ENCODE assay signal across 8 cellular contexts in the genomic region with DNA sequence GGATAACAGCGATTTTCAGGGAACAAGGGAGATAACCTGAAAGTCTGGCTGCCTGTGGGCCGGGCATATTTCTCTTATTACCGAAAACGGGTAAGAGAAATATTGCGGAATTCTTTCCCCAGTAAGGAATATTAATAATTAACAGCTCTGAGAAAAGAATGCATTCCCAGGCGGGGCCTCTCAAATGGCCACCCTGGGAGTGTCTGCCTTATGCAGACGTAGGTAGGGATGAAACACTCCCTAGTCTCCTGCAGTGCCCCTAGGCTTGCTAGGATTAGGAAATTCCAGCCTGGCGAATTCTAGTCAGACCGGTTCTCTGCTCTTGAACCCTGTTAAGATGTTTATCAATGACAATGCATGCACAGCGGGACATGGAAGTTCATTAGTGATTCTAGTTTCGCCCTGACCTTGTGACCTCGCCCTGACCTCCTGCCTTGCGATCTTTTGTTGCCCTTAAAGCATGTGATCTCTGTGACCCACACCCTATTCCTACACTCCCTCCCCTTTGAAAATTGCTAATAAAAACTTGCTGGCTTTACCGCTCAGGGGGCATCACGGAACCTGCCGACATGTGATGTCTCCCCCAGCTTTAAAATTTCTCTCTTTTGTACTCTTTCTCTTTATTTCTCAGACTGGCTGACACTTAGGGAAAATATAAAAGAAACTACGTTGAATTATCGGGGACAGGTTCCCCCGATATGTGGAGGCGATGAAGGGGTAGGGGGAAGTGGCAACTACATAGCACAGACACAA.
DNase-seq lines count a peak whose midpoint lies in the region; ATAC-seq, FAIRE-seq and TF ChIP-seq lines count a peak whose summit lies in the region.
"Not testable (repeated sequence)": the region's sequence is repeated elsewhere in the genome, so short reads cannot be mapped to it uniquely, and the experiment has no call there.

No MANE protein-coding gene starts in this region.

- not testable (repeated sequence) for H3K9me2 ChIP-seq in PC-9 (ENCODE audit: insufficient read depth)

- not testable (repeated sequence) for H3K36me3 Mint-ChIP-seq in H9 (ENCODE audit: insufficient read depth in 1 of 3, low read depth in 3 of 3); endodermal cell (ENCODE audit: low read depth); neural progenitor cell

- H2BK5ac ChIP-seq in H9 (ENCODE audit: insufficient read length, low read length): not testable (repeated sequence)

- H3K9me3 ChIP-seq in H9 (ENCODE audit: control insufficient read depth, low read depth, low read length); PC-9 (ENCODE audit: insufficient read depth, low read depth); endodermal cell (ENCODE audit: control insufficient read depth, low read length); HepG2 (ENCODE audit: low read length); neural progenitor cell (ENCODE audit: low read depth): not testable (repeated sequence)

- H3K27me3 Mint-ChIP-seq in H9 (ENCODE audit: low read depth); endodermal cell (ENCODE audit: insufficient read depth); neural progenitor cell (ENCODE audit: insufficient read depth, low read depth): not testable (repeated sequence)

- TF ChIP-seq POLR2A in HepG2 (IDR thresholded peaks at IDR 0.05; ENCODE audit: insufficient read depth in 1 of 2, low read depth in 2 of 2, low read length in 2 of 2): not testable (repeated sequence)

- H2BK15ac ChIP-seq in H9 (ENCODE audit: low read depth, low read length): not testable (repeated sequence)

- intact Hi-C loops in PC-9 (cut with micrococcal nuclease; ENCODE audit: unreplicated experiment); HepG2 (cut with micrococcal nuclease; ENCODE audit: unreplicated experiment): not testable (repeated sequence)

- TF ChIP-seq RAD21 in HepG2 (CRISPR knock-in tag; IDR thresholded peaks at IDR 0.05): not testable (repeated sequence)

- peak overlapping the region; percentile 29 for H4K5ac ChIP-seq in H9 (ENCODE audit: insufficient read length, low read depth, low read length)

- not testable (repeated sequence) for H3K79me2 ChIP-seq in H9 (ENCODE audit: insufficient read depth, low read length); PC-9 (ENCODE audit: low read depth); HepG2 (ENCODE audit: insufficient read depth, low read length); neural progenitor cell (ENCODE audit: low read depth)

- H2BK12ac ChIP-seq in H9 (ENCODE audit: insufficient read length, low read depth, low read length): peak overlapping the region; percentile 31

- H3K18ac ChIP-seq in H9 (ENCODE audit: insufficient read length, low read depth, low read length): peak overlapping the region; percentile 66

- not testable (repeated sequence) for TF ChIP-seq EP300 in HepG2 (IDR thresholded peaks at IDR 0.05; ENCODE audit: low read depth in 2 of 2, low read length in 2 of 2); HepG2 (CRISPR knock-in tag; IDR thresholded peaks at IDR 0.05; ENCODE audit: borderline replicate concordance)

- not testable (repeated sequence) for H3K36me3 ChIP-seq in PC-9 (ENCODE audit: low read depth); endodermal cell (ENCODE audit: control insufficient read depth, insufficient read depth, low read length); HepG2 (replicated peaks in 1 of 2; ENCODE audit: control insufficient read depth in 1 of 2, insufficient read depth in 2 of 2, low read length in 2 of 2); neural progenitor cell

- BruUV-seq in PC-9 (replicated peaks; lab: Mats Ljungman, UMichigan); HepG2 (replicated peaks; lab: Mats Ljungman, UMichigan): not testable (repeated sequence)

- DNase-seq in ACHN (peak; percentile 90), H9 (peak; percentile 87), LoVo (ENCODE audit: low spot score) (peak; percentile 30), PC-9 (peak; percentile 36 to 67), endodermal cell (peak; percentile 90), iPS DF 4.7 (ENCODE audit: extremely low read depth, low spot score) (peak; percentile 53), HepG2 (ENCODE audit: low spot score) (peak; percentile 75), neural progenitor cell (ENCODE audit: low spot score) (peak; percentile 35)

- H3K4me1 Mint-ChIP-seq in H9 (peaks cover 49 to 51% of the 10 kb centered on the region in 2 experiments), endodermal cell (peaks cover 49% of the 10 kb centered on the region), neural progenitor cell (peaks cover 50% of the 10 kb centered on the region)

- POLR2A ChIA-PET in PC-9 (lab: Charles Lee; ENCODE audit: unreplicated experiment); HepG2 (lab: Yijun Ruan, JAX): not testable (repeated sequence)

- H2BK20ac ChIP-seq in H9 (ENCODE audit: low read depth, low read length, poor library complexity, severe bottlenecking): not testable (repeated sequence)

- H3F3A ChIP-seq in PC-9 (ENCODE audit: insufficient read depth, low read depth); neural progenitor cell (ENCODE audit: low read depth): not testable (repeated sequence)

- not testable (repeated sequence) for H3K23me2 ChIP-seq in H9 (ENCODE audit: insufficient read length, low read depth, low read length, poor library complexity, severe bottlenecking)

- not testable (repeated sequence) for H3K56ac ChIP-seq in H9 (ENCODE audit: insufficient read length, low read depth, low read length)

- H3K27ac Mint-ChIP-seq in H9 (peak overlapping the region in 2 of 3 experiments; percentile 89 to 95; a peak in 5 of 7 replicates), endodermal cell (peak overlapping the region; percentile 97), neural progenitor cell (peak overlapping the region; percentile 74)

- not testable (repeated sequence) for H3K23ac ChIP-seq in H9 (ENCODE audit: insufficient read length, low read depth, low read length)

- not testable (repeated sequence) for H3K4ac ChIP-seq in H9 (ENCODE audit: low read depth, low read length)

- H3K79me1 ChIP-seq in H9 (ENCODE audit: insufficient read depth, low read depth, low read length, poor library complexity, severe bottlenecking): not testable (repeated sequence)

- not testable (repeated sequence) for H3K27me3 ChIP-seq in H9 (ENCODE audit: insufficient read depth, low read length); PC-9 (ENCODE audit: insufficient read depth, low read depth); endodermal cell (ENCODE audit: control insufficient read depth, insufficient read depth, low read length, poor library complexity, severe bottlenecking); HepG2 (ENCODE audit: control insufficient read depth in 1 of 2, insufficient read depth in 2 of 2, low read length in 2 of 2); neural progenitor cell

- ATAC-seq in HepG2: peak; percentile 80

- not testable (repeated sequence) for H3K4me1 ChIP-seq in H9 (ENCODE audit: insufficient read depth, low read length); PC-9 (replicated peaks; ENCODE audit: insufficient read depth); endodermal cell (ENCODE audit: control insufficient read depth, insufficient read depth, low read length); neural progenitor cell
- peaks cover 28% of the 10 kb centered on the region for H3K4me1 ChIP-seq in HepG2 (ENCODE audit: insufficient read depth, low read length)

- H4K8ac ChIP-seq in H9 (replicated peaks; ENCODE audit: insufficient read length, low read depth, low read length): not testable (repeated sequence)

- H4K91ac ChIP-seq in H9 (ENCODE audit: insufficient read length, low read depth, low read length): not testable (repeated sequence)

- H3K4me3 Mint-ChIP-seq in H9 (peak overlapping the region; percentile 50), endodermal cell (peak overlapping the region; percentile 35), neural progenitor cell (peak overlapping the region; percentile 67)

- H2BK120ac ChIP-seq in H9 (ENCODE audit: low read depth, low read length, poor library complexity, severe bottlenecking): not testable (repeated sequence)

- no CpG with 5 or more reads among the region's 20 CpGs for WGBS in H9 (ENCODE audit: extremely low coverage, insufficient read length, low lambda C conversion rate)
- 5 to 15% methylated on average over 9 to 18 of the region's 20 CpGs for WGBS in endodermal cell (ENCODE audit: insufficient coverage in 1 of 2, insufficient read length in 1 of 2), 2 experiments
- WGBS in HepG2 (ENCODE audit: low lambda C conversion rate): 66% methylated on average over 20 of the region's 20 CpGs

- H3K4me3 ChIP-seq in PC-9; HepG2 (replicated peaks in 1 of 3; ENCODE audit: insufficient read depth in 1 of 3, low read depth in 2 of 3, low read length in 3 of 3); neural progenitor cell: not testable (repeated sequence)
- peak overlapping the region; percentile 64 for H3K4me3 ChIP-seq in endodermal cell (ENCODE audit: low read length)

- not testable (repeated sequence) for H2AK5ac ChIP-seq in H9 (ENCODE audit: insufficient read length, low read length)

- H3K9me3 Mint-ChIP-seq in H9, endodermal cell, neural progenitor cell: not testable (repeated sequence)

- CTCF ChIA-PET in PC-9 (lab: Charles Lee); HepG2 (lab: Yijun Ruan, JAX; ENCODE audit: low intra/inter-chr PET ratio, low total read pairs): not testable (repeated sequence)

- not testable (repeated sequence) for H3T11ph ChIP-seq in H9 (ENCODE audit: low read length)

- H3K14ac ChIP-seq in H9 (ENCODE audit: insufficient read depth, low read length): not testable (repeated sequence)

- H4K20me1 ChIP-seq in H9 (ENCODE audit: control insufficient read depth, insufficient read depth, insufficient read length); PC-9 (ENCODE audit: insufficient read depth); HepG2 (ENCODE audit: insufficient read depth, low read length): not testable (repeated sequence)
- peaks cover 37% of the 10 kb centered on the region for H4K20me1 ChIP-seq in neural progenitor cell (ENCODE audit: low read depth)

- not testable (repeated sequence) for H3K27ac ChIP-seq in H9 (ENCODE audit: insufficient read length, low read depth, low read length); endodermal cell (ENCODE audit: low read depth, low read length); neural progenitor cell
- H3K27ac ChIP-seq in PC-9: peak overlapping the region; percentile 32; the same call in 1 of the 2 replicates
- peak overlapping the region; percentile 26 for H3K27ac ChIP-seq in HepG2 (ENCODE audit: extremely low read length, insufficient read depth, low read length)

- H3K9ac ChIP-seq in H9 (ENCODE audit: extremely low read depth, insufficient read length, low read length); HepG2 (ENCODE audit: insufficient read depth, low read depth, low read length); neural progenitor cell: not testable (repeated sequence)
- peak overlapping the region; percentile 24 for H3K9ac ChIP-seq in endodermal cell (ENCODE audit: extremely low read depth, low read length, poor library complexity, severe bottlenecking)

- in situ Hi-C loops in ACHN (cut with HindIII; ENCODE audit: low pct_ligation_motif_present, low pct_unique_long_range_greater_than_20kb, low sequenced_read_pairs); HepG2 (cut with HindIII; ENCODE audit: extremely low pct_ligation_motif_present, low pct_unique_long_range_greater_than_20kb): not testable (repeated sequence)

- H3K4me2 ChIP-seq in H9 (ENCODE audit: insufficient read depth, insufficient read length, low read length): peak overlapping the region; percentile 65
- not testable (repeated sequence) for H3K4me2 ChIP-seq in PC-9
- peak overlapping the region; percentile 45 for H3K4me2 ChIP-seq in HepG2 (ENCODE audit: low read depth, low read length)
- peak overlapping the region; percentile 56 for H3K4me2 ChIP-seq in neural progenitor cell

- FAIRE-seq in HepG2 (lab: Jason Lieb, UNC): not testable (repeated sequence)

- TF ChIP-seq CTCF in H9 (conservative IDR thresholded peaks at IDR 0.05); PC-9 (conservative IDR thresholded peaks at IDR 0.05); endodermal cell (conservative IDR thresholded peaks at IDR 0.05); HepG2 (CRISPR knock-in tag; IDR thresholded peaks at IDR 0.05); neural progenitor cell (IDR thresholded peaks at IDR 0.05): not testable (repeated sequence)

- H2AFZ ChIP-seq in H9 (ENCODE audit: low read length); PC-9; HepG2 (ENCODE audit: low read length); neural progenitor cell (replicated peaks): not testable (repeated sequence)

Comparison
In these comparisons a context has a peak if more than half of its experiments do, and no peak if none do; other contexts are left out.
1. DNase-seq: peak in every context shown above with its lines; median percentile 90 in ACHN; 90 in endodermal cell; 87 in H9; 75 in HepG2; 53 in iPS DF 4.7; 52 in PC-9; 35 in neural progenitor cell; 30 in LoVo.